ENCODE assay signal across 28 cellular contexts in the genomic region with DNA sequence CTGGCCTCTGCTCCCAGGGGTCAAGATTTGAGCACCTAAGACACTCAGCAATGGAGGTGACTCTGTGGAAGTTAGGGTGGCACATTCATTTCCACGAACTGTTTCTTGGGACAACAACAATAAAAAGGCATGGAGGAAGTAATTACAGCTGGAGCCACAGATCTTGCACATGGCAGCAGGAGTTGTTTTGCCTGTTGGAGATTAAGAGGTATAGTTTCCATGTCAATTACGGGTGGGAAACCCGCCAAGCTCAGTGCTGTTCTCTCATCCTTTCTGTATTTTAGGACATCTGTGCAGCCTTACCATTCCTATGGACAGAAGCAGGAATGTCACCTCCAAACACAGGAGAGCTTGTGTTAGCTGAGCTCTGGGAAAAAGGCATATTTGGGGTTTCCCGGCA.
A peak's percentile ranks its signal among the peaks of the same experiment; 100 is the strongest.
DNase-seq lines count a peak whose midpoint lies in the region; FAIRE-seq and TF ChIP-seq lines count a peak whose summit lies in the region.
"Had no signal": no experiment of that assay in that cellular context is flagged by ENCODE, and none has a peak within 500 bp of the region (broad histone marks: within the 10 kb centered on the region; RNA-seq: fewer than 3 reads in every experiment).

No MANE protein-coding gene starts in this region.

- no peak overlapping the region for H3K4me3 ChIP-seq in dorsolateral prefrontal cortex
- H3K4me3 ChIP-seq in lower leg skin (ENCODE audit: low read depth, poor library complexity, severe bottlenecking), result no peak overlapping the region
- H3K4me3 ChIP-seq: HAP-1, psoas muscle, sigmoid colon had no signal

- no peak for TF ChIP-seq CTCF in dorsolateral prefrontal cortex (IDR thresholded peaks at IDR 0.05 in 54 of 56, conservative IDR thresholded peaks at IDR 0.05 in 2 of 56; ENCODE audit: low read depth in 1 of 56, partially characterized antibody in 56 of 56)
- no peak for TF ChIP-seq CTCF in lower leg skin (IDR thresholded peaks at IDR 0.05)

- TF ChIP-seq POLR2A in lower leg skin (IDR thresholded peaks at IDR 0.05) (no peak), GM12892 (IDR thresholded peaks at IDR 0.05; ENCODE audit: low read depth, low read length) (no peak)

- intact Hi-C loops in dorsolateral prefrontal cortex (cut with DNase I), result loop anchor here in 1 of 2 donors (5.0 kb wide), 1 partner anchor 116 kb away; no protein-coding TSS in a partner anchor
- intact Hi-C loops in lower leg skin (cut with DNase I; ENCODE audit: low total_unique reads), result no loop called here

- no peak for FAIRE-seq in GM12892 (lab: Jason Lieb, UNC)
- FAIRE-seq: bronchial epithelial cell, colon, G401.6, TTC549 had no signal

- H3K27me3 ChIP-seq in dorsolateral prefrontal cortex, result no peaks in the 10 kb centered on the region
- H3K27me3 ChIP-seq: sigmoid colon had no signal

- peak overlapping the region in 32 of 59 donors; percentile 0 to 79 (median 52) for H3K27ac ChIP-seq in dorsolateral prefrontal cortex
- H3K27ac ChIP-seq: 22Rv1, psoas muscle, RWPE1, sigmoid colon had no signal

- 72 to 76% methylated on average over 4 of the region's 4 CpGs for WGBS in lower leg skin, 2 donors

- DNase-seq in DMS79 treated with DMSO at 0.1 percent for 48 hours (lab: John Stamatoyannopoulos, UW) (peak; percentile 58), DMS79 (lab: John Stamatoyannopoulos, UW) (no peak), DMS153 (lab: John Stamatoyannopoulos, UW) (peak; percentile 61), NCI-H524 (lab: John Stamatoyannopoulos, UW) (peak; percentile 64 to 84), dorsolateral prefrontal cortex (peak in 2 of 10 donors; percentile 17 to 52), lower leg skin (ENCODE audit: low spot score in 2 of 2) (no peak), GM12892 (ENCODE audit: insufficient read length) (no peak)
- DNase-seq in activated CD4-positive, alpha-beta T cell treated with anti-CD3 and anti-CD28 coated beads, Interleukin-2, amount 50 U/mL, for 1 hour, result no peak
- DNase-seq: activated CD4-positive, CD25-positive, alpha-beta regulatory T cell treated with anti-CD3 and anti-CD28 coated beads, Interleukin-2, amount 50 U/mL, for 72 hours; activated CD8-positive, alpha-beta T cell treated with anti-CD3 and anti-CD28 coated beads for 36 hours; effector memory CD4-positive, alpha-beta T cell; erythroblast; glutamatergic neuron; islet precursor cell; left ventricle myocardium superior; naive thymus-derived CD4-positive, alpha-beta T cell; NCI-H526 treated with DMSO at 0.1 percent for 48 hours; occipital lobe; psoas muscle; sigmoid colon; stimulated activated CD4-positive, alpha-beta T cell treated with anti-CD3 and anti-CD28 coated beads, Interleukin-4, amount 100 ng/mL, for 4 hours had no signal

Comparison
In these comparisons a context has a peak if more than half of its experiments do, and no peak if none do; other contexts are left out.
1. DNase-seq: peak in DMS79 treated with DMSO at 0.1 percent for 48 hours (single experiment), DMS153 (single experiment) and NCI-H524 (2 of 2); none in DMS79 (single experiment), activated CD4-positive, alpha-beta T cell treated with anti-CD3 and anti-CD28 coated beads, Interleukin-2, amount 50 U/mL, for 1 hour (single experiment), lower leg skin (0 of 2) and GM12892 (single experiment).